ENCODE assay signal across 8 cellular contexts in the genomic region with DNA sequence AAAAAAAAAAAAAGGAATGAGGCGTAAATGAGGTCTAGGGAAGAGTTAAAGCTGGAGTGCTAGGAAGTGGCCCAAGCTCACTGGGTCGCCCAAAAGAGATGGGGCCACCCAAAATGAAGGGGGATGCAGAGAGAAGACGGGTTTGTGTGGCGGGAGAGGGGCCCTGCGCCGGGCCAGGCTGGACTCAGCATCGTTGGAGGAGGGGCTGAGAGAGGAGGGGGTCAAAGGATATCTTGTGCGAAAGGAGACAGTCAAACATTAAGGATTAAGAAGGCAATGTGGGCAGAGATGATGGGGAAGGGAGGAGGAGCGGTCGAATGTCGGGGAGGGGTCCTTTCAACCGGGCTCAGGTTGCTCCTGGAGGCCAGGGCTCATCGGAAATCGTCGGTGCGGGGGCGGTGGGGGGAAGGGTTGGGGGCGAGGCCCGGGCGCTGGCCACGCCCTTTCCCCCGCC. TPM values are rescaled to one million over a fixed set of nuclear protein-coding genes. Genes with fewer than 3 reads are reported as not detected.
DNase-seq lines count a peak whose midpoint lies in the region; ATAC-seq and TF ChIP-seq lines count a peak whose summit lies in the region.

No MANE protein-coding gene starts in this region.

- no peak for ATAC-seq in natural killer cell treated with Interleukin-12 subunit alpha and Interleukin-12 subunit beta and Interleukin-15 and Interleukin-18, amount 100 ng/mL, for 72 hours
- ATAC-seq in GM18909 (IDR thresholded peaks at IDR 0.05; ENCODE audit: poor library complexity, unreplicated experiment), result no peak

- H3K27me3 Mint-ChIP-seq in IgD-negative memory B cell, result no peaks in the 10 kb centered on the region
- H3K27me3 Mint-ChIP-seq in natural killer cell treated with Interleukin-12 subunit alpha and Interleukin-12 subunit beta and Interleukin-15 and Interleukin-18, amount 100 ng/mL, for 72 hours, result no peaks in the 10 kb centered on the region

- no peaks in the 10 kb centered on the region for H3K9me3 Mint-ChIP-seq in IgD-negative memory B cell
- no peaks in the 10 kb centered on the region for H3K9me3 Mint-ChIP-seq in natural killer cell treated with Interleukin-12 subunit alpha and Interleukin-12 subunit beta and Interleukin-15 and Interleukin-18, amount 100 ng/mL, for 72 hours

- H3K27me3 ChIP-seq in BLaER1 (no peaks in the 10 kb centered on the region), colonic mucosa (no peaks in the 10 kb centered on the region)

- H3K27ac Mint-ChIP-seq in IgD-negative memory B cell, result peak overlapping the region; percentile 57 to 92 (median 86)
- H3K27ac Mint-ChIP-seq in natural killer cell treated with Interleukin-12 subunit alpha and Interleukin-12 subunit beta and Interleukin-15 and Interleukin-18, amount 100 ng/mL, for 72 hours, result peak overlapping the region; percentile 85 to 90

- H3K4me1 ChIP-seq in BLaER1 (peaks cover 54% of the 10 kb centered on the region), colonic mucosa (no peaks in the 10 kb centered on the region)

- peaks cover 4% of the 10 kb centered on the region for H3K36me3 Mint-ChIP-seq in IgD-negative memory B cell
- no peaks in the 10 kb centered on the region for H3K36me3 Mint-ChIP-seq in natural killer cell treated with Interleukin-12 subunit alpha and Interleukin-12 subunit beta and Interleukin-15 and Interleukin-18, amount 100 ng/mL, for 72 hours

- H3K27ac ChIP-seq in BLaER1 (peak overlapping the region; percentile 85), colonic mucosa (peak overlapping the region; percentile 62)

- peaks cover 30% of the 10 kb centered on the region for H4K20me1 ChIP-seq in BLaER1

- no peaks in the 10 kb centered on the region for H3K9me3 ChIP-seq in BLaER1
- no peaks in the 10 kb centered on the region for H3K9me3 ChIP-seq in colonic mucosa

- DNase-seq in colonic mucosa, result no peak
- no peak for DNase-seq in natural killer cell treated with Interleukin-12 subunit alpha and Interleukin-12 subunit beta and Interleukin-15 and Interleukin-18, amount 100 ng/mL, for 72 hours (ENCODE audit: low spot score)
- no peak for DNase-seq in NCI-H1092 treated with DMSO at 0.1 percent for 48 hours (lab: John Stamatoyannopoulos, UW)
- no peak for DNase-seq in NCI-H226
- DNase-seq in central memory CD4-positive, alpha-beta T cell, result no peak

- H3K36me3 ChIP-seq in BLaER1 (peaks cover 15% of the 10 kb centered on the region), colonic mucosa (no peaks in the 10 kb centered on the region)

- H3K4me1 Mint-ChIP-seq in IgD-negative memory B cell, result peaks cover 16 to 27% (median 19%) of the 10 kb centered on the region in 3 donors
- peaks cover 21 to 27% of the 10 kb centered on the region in 2 donors for H3K4me1 Mint-ChIP-seq in natural killer cell treated with Interleukin-12 subunit alpha and Interleukin-12 subunit beta and Interleukin-15 and Interleukin-18, amount 100 ng/mL, for 72 hours (ENCODE audit: low read depth in 2 of 2)

- intact Hi-C loops in colonic mucosa (cut with DNase I), result loop anchor here (5.0 kb wide), 1 partner anchor 57 kb away; a partner anchor contains a TSS

- peak overlapping the region; percentile 71 to 94 (median 82) for H3K4me3 Mint-ChIP-seq in IgD-negative memory B cell
- peak overlapping the region; percentile 89 for H3K4me3 Mint-ChIP-seq in natural killer cell treated with Interleukin-12 subunit alpha and Interleukin-12 subunit beta and Interleukin-15 and Interleukin-18, amount 100 ng/mL, for 72 hours

- H3K4me3 ChIP-seq in BLaER1, result peak overlapping the region; percentile 64
- peak overlapping the region; percentile 31 for H3K4me3 ChIP-seq in colonic mucosa

- no peak for TF ChIP-seq CTCF in colonic mucosa (IDR thresholded peaks at IDR 0.05)

- peak overlapping the region; percentile 90 for H3K4me2 ChIP-seq in BLaER1

- H3K9ac ChIP-seq in BLaER1 (peak overlapping the region; percentile 81), colonic mucosa (ENCODE audit: low read depth in 2 of 2, low read length in 2 of 2) (peak overlapping the region; percentile 67 to 70)

RNA-seq across cellular contexts. Expression of a gene that starts 0.8 kb away (rescaled TPM):
- 1.4 TPM for polyA plus RNA-seq in IgD-negative memory B cell
- total RNA-seq in colonic mucosa, result 10 to 100 TPM; 53.3 to 75.9 TPM
- total RNA-seq in natural killer cell treated with Interleukin-12 subunit alpha and Interleukin-12 subunit beta and Interleukin-15 and Interleukin-18, amount 100 ng/mL, for 72 hours, result 10 to 100 TPM; 48.4 to 60.0 TPM

RNA-seq across cellular contexts. Expression of a gene that starts 22.3 kb away (rescaled TPM):
- 6.5 TPM for polyA plus RNA-seq in IgD-negative memory B cell
- 1 to 10 TPM in 1 of 2 donors, under 1 TPM in 1; 0.77 to 1.5 TPM for total RNA-seq in colonic mucosa
- 10 to 100 TPM in 1 of 2 donors, 1 to 10 TPM in 1; 2.7 to 12.0 TPM for total RNA-seq in natural killer cell treated with Interleukin-12 subunit alpha and Interleukin-12 subunit beta and Interleukin-15 and Interleukin-18, amount 100 ng/mL, for 72 hours

RNA-seq across cellular contexts. Expression of a gene that starts 34.5 kb away (rescaled TPM):
- 26.9 TPM for polyA plus RNA-seq in IgD-negative memory B cell
- total RNA-seq in colonic mucosa, result 10 to 100 TPM; 21.2 to 22.5 TPM
- total RNA-seq in natural killer cell treated with Interleukin-12 subunit alpha and Interleukin-12 subunit beta and Interleukin-15 and Interleukin-18, amount 100 ng/mL, for 72 hours, result 10 to 100 TPM; 15.2 to 24.1 TPM

RNA-seq across cellular contexts. Expression of a gene that starts 57.9 kb away (rescaled TPM):
- 10.2 TPM for polyA plus RNA-seq in IgD-negative memory B cell
- 10 to 100 TPM; 64.4 to 71.3 TPM for total RNA-seq in colonic mucosa
- 10 to 100 TPM; 33.8 to 37.2 TPM for total RNA-seq in natural killer cell treated with Interleukin-12 subunit alpha and Interleukin-12 subunit beta and Interleukin-15 and Interleukin-18, amount 100 ng/mL, for 72 hours

RNA-seq across cellular contexts. Expression of a gene that starts 58.1 kb away (rescaled TPM):
- 31.1 TPM for polyA plus RNA-seq in IgD-negative memory B cell
- total RNA-seq in colonic mucosa, result 10 to 100 TPM; 25.5 to 31.5 TPM
- 10 to 100 TPM; 24.9 to 30.2 TPM for total RNA-seq in natural killer cell treated with Interleukin-12 subunit alpha and Interleukin-12 subunit beta and Interleukin-15 and Interleukin-18, amount 100 ng/mL, for 72 hours
